Comparison of ENCODE assay signal across 1 cellular context in the genomic region with DNA sequence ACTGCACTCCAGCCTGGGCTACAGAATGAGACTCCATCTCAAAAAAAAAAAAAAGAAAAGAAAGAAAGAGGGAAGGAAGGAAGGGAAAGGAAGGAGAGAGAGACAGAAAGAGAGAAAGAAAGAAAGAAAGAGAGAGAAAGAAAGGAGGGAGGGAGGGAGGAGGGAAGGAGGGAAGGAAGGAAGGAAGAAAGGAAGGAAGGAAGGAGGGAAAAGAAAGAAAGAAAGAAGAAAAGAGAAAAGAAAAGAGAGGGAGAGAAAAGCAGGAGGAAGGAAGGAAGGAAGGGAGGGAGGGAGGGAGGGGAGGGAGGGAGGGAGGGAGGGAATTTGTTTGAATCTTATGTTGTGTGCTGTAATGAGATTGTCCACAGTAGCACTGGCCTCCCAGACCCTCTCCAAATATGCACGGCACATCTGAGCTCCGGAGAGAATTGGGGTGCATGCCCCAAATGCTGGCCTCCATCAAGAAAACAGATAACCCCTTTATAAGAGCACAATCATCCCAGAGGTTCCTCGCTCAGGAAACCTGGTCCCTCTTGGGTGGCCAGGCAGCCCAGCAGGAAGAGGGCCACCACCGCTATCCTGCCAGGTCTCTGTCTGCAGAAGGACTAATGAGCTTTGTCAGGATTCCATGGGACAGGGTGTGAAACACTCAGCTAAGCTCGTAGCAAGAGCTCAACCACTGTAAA.
A peak's percentile ranks its signal among the peaks of the same experiment; 100 is the strongest.
TF ChIP-seq lines count a peak whose summit lies in the region.

No MANE protein-coding gene starts in this region.

TF ChIP-seq in K562, 482 proteins besides CTCF, POLR2A, EP300 and RAD21 (continued from another document and continues in another):
- TF ChIP-seq ZBTB12 (CRISPR knock-in tag; IDR thresholded peaks at IDR 0.05) (no peak), ZNF354B (CRISPR knock-in tag; IDR thresholded peaks at IDR 0.05) (no peak), CBFA2T3 (IDR thresholded peaks at IDR 0.05) (no peak), CCNT2 (IDR thresholded peaks at IDR 0.05; ENCODE audit: borderline replicate concordance, extremely low read depth, insufficient read length, low read depth, low read length) (no peak), ZNF124 (CRISPR knock-in tag; IDR thresholded peaks at IDR 0.05) (no peak), ASH1L (IDR thresholded peaks at IDR 0.05; ENCODE audit: borderline replicate concordance, low read depth, partially characterized antibody) (peak; percentile 48), ZFP36 (IDR thresholded peaks at IDR 0.05; ENCODE audit: low read depth, low read length, partially characterized antibody) (no peak), HMG20A (CRISPR knock-in tag; conservative IDR thresholded peaks at IDR 0.05) (no peak), PHF20 (IDR thresholded peaks at IDR 0.05; ENCODE audit: partially characterized antibody) (no peak), CC2D1A (IDR thresholded peaks at IDR 0.05) (no peak), ELF1 (tag; IDR thresholded peaks at IDR 0.05) (no peak), DMBX1 (CRISPR knock-in tag; IDR thresholded peaks at IDR 0.05; ENCODE audit: borderline replicate concordance) (no peak), KDM1A (IDR thresholded peaks at IDR 0.05) (no peak), SMC3 (conservative IDR thresholded peaks at IDR 0.05; ENCODE audit: insufficient read depth, low read depth, low read length) (no peak), RHOXF2B (CRISPR knock-in tag; conservative IDR thresholded peaks at IDR 0.05) (no peak), JUN (IDR thresholded peaks at IDR 0.05; ENCODE audit: borderline replicate concordance, low read depth, low read length) (no peak), JUN (CRISPR knock-in tag; IDR thresholded peaks at IDR 0.05; ENCODE audit: borderline replicate concordance) (no peak), SMAD1 (IDR thresholded peaks at IDR 0.05; ENCODE audit: low read depth, low read length, partially characterized antibody) (no peak), SRSF3 (IDR thresholded peaks at IDR 0.05; ENCODE audit: insufficient read depth, low read length) (no peak), E2F3 (CRISPR knock-in tag; IDR thresholded peaks at IDR 0.05) (no peak), ZNF436 (CRISPR knock-in tag; IDR thresholded peaks at IDR 0.05) (no peak), NFRKB (IDR thresholded peaks at IDR 0.05; ENCODE audit: low read depth) (peak; percentile 88; the same call in 1 of the 2 replicates), HDAC1 (IDR thresholded peaks at IDR 0.05) (peak in 1 of 2 experiments; percentile 63; a peak in 1 of 4 replicates), RUNX1 (IDR thresholded peaks at IDR 0.05; ENCODE audit: low read depth) (no peak), ETV1 (tag; conservative IDR thresholded peaks at IDR 0.05; ENCODE audit: low read depth) (no peak)
- TF ChIP-seq, protein P1, sequence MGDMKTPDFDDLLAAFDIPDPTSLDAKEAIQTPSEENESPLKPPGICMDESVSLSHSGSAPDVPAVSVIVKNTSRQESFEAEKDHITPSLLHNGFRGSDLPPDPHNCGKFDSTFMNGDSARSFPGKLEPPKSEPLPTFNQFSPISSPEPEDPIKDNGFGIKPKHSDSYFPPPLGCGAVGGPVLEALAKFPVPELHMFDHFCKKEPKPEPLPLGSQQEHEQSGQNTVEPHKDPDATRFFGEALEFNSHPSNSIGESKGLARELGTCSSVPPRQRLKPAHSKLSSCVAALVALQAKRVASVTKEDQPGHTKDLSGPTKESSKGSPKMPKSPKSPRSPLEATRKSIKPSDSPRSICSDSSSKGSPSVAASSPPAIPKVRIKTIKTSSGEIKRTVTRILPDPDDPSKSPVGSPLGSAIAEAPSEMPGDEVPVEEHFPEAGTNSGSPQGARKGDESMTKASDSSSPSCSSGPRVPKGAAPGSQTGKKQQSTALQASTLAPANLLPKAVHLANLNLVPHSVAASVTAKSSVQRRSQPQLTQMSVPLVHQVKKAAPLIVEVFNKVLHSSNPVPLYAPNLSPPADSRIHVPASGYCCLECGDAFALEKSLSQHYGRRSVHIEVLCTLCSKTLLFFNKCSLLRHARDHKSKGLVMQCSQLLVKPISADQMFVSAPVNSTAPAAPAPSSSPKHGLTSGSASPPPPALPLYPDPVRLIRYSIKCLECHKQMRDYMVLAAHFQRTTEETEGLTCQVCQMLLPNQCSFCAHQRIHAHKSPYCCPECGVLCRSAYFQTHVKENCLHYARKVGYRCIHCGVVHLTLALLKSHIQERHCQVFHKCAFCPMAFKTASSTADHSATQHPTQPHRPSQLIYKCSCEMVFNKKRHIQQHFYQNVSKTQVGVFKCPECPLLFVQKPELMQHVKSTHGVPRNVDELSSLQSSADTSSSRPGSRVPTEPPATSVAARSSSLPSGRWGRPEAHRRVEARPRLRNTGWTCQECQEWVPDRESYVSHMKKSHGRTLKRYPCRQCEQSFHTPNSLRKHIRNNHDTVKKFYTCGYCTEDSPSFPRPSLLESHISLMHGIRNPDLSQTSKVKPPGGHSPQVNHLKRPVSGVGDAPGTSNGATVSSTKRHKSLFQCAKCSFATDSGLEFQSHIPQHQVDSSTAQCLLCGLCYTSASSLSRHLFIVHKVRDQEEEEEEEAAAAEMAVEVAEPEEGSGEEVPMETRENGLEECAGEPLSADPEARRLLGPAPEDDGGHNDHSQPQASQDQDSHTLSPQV (IDR thresholded peaks at IDR 0.05) = no peak
- TF ChIP-seq, protein P2, sequence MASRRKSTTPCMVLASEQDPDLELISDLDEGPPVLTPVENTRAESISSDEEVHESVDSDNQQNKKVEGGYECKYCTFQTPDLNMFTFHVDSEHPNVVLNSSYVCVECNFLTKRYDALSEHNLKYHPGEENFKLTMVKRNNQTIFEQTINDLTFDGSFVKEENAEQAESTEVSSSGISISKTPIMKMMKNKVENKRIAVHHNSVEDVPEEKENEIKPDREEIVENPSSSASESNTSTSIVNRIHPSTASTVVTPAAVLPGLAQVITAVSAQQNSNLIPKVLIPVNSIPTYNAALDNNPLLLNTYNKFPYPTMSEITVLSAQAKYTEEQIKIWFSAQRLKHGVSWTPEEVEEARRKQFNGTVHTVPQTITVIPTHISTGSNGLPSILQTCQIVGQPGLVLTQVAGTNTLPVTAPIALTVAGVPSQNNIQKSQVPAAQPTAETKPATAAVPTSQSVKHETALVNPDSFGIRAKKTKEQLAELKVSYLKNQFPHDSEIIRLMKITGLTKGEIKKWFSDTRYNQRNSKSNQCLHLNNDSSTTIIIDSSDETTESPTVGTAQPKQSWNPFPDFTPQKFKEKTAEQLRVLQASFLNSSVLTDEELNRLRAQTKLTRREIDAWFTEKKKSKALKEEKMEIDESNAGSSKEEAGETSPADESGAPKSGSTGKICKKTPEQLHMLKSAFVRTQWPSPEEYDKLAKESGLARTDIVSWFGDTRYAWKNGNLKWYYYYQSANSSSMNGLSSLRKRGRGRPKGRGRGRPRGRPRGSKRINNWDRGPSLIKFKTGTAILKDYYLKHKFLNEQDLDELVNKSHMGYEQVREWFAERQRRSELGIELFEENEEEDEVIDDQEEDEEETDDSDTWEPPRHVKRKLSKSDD (conservative IDR thresholded peaks at IDR 0.05; ENCODE audit: low read length) = no peak
- TF ChIP-seq, protein P3, sequence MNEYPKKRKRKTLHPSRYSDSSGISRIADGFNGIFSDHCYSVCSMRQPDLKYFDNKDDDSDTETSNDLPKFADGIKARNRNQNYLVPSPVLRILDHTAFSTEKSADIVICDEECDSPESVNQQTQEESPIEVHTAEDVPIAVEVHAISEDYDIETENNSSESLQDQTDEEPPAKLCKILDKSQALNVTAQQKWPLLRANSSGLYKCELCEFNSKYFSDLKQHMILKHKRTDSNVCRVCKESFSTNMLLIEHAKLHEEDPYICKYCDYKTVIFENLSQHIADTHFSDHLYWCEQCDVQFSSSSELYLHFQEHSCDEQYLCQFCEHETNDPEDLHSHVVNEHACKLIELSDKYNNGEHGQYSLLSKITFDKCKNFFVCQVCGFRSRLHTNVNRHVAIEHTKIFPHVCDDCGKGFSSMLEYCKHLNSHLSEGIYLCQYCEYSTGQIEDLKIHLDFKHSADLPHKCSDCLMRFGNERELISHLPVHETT (CRISPR knock-in tag; conservative IDR thresholded peaks at IDR 0.05 in 1 of 2, IDR thresholded peaks at IDR 0.05 in 1 of 2) = no peak
- TF ChIP-seq, protein P4, sequence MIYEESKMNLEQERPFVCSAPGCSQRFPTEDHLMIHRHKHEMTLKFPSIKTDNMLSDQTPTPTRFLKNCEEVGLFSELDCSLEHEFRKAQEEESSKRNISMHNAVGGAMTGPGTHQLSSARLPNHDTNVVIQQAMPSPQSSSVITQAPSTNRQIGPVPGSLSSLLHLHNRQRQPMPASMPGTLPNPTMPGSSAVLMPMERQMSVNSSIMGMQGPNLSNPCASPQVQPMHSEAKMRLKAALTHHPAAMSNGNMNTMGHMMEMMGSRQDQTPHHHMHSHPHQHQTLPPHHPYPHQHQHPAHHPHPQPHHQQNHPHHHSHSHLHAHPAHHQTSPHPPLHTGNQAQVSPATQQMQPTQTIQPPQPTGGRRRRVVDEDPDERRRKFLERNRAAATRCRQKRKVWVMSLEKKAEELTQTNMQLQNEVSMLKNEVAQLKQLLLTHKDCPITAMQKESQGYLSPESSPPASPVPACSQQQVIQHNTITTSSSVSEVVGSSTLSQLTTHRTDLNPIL (CRISPR knock-in tag; IDR thresholded peaks at IDR 0.05) = no peak
- TF ChIP-seq, protein P5, sequence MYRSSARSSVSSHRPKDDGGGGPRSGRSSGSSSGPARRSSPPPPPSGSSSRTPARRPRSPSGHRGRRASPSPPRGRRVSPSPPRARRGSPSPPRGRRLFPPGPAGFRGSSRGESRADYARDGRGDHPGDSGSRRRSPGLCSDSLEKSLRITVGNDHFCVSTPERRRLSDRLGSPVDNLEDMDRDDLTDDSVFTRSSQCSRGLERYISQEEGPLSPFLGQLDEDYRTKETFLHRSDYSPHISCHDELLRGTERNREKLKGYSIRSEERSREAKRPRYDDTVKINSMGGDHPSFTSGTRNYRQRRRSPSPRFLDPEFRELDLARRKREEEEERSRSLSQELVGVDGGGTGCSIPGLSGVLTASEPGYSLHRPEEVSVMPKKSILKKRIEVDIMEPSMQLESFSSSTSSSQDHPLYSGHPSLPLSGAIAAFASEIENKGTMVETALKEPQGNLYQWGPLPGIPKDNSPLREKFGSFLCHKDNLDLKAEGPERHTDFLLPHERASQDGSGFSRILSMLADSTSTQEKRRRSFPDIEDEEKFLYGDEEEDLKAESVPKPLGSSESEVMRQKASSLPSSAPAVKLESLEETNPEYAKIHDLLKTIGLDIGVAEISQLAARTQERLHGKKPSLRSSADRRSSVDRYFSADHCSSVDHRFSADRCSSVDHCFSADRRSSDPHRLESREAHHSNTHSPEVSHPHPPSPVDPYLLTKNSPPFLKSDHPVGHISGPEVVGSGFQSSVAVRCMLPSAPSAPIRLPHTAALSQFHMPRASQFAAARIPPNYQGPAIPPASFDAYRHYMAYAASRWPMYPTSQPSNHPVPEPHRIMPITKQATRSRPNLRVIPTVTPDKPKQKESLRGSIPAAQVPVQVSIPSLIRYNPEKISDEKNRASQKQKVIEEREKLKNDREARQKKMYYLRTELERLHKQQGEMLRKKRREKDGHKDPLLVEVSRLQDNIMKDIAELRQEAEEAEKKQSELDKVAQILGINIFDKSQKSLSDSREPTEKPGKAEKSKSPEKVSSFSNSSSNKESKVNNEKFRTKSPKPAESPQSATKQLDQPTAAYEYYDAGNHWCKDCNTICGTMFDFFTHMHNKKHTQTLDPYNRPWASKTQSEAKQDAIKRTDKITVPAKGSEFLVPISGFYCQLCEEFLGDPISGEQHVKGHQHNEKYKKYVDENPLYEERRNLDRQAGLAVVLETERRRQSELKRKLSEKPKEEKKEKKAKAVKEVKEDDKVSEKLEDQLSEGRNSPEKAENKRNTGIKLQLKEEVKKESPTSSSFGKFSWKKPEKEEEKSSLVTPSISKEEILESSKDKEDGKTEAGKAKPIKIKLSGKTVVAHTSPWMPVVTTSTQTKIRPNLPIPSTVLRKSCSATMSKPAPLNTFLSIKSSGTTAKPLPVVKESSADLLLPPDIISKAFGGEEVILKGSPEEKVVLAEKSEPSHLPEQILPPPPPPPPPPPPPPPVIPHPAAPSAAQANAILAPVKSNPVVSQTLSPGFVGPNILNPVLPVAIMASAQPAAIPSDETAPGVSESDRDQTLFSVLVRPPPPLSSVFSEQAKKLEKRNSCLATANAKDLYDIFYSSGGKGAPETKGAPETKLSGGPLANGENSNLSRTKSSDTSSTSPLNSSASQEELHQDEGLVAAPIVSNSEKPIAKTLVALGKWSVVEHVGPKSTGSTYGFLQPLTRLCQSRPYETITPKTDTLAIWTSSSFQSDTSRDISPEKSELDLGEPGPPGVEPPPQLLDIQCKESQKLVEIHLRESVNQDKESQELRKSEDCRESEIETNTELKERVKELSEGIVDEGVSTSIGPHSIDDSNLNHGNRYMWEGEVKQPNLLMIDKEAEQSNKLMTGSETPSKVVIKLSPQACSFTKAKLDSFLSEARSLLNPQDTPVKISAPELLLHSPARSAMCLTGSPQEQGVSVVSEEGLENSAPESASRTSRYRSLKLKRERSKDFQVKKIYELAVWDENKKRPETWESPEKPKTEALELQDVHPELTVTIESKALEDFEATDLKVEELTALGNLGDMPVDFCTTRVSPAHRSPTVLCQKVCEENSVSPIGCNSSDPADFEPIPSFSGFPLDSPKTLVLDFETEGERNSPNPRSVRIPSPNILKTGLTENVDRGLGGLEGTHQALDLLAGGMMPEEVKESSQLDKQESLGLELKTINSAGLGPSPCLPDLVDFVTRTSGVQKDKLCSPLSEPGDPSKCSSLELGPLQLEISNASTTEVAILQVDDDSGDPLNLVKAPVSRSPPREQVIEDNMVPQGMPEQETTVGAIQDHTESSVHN (IDR thresholded peaks at IDR 0.05; ENCODE audit: borderline replicate concordance in 1 of 2, low read depth in 1 of 2) = no peak
- TF ChIP-seq, protein P6, sequence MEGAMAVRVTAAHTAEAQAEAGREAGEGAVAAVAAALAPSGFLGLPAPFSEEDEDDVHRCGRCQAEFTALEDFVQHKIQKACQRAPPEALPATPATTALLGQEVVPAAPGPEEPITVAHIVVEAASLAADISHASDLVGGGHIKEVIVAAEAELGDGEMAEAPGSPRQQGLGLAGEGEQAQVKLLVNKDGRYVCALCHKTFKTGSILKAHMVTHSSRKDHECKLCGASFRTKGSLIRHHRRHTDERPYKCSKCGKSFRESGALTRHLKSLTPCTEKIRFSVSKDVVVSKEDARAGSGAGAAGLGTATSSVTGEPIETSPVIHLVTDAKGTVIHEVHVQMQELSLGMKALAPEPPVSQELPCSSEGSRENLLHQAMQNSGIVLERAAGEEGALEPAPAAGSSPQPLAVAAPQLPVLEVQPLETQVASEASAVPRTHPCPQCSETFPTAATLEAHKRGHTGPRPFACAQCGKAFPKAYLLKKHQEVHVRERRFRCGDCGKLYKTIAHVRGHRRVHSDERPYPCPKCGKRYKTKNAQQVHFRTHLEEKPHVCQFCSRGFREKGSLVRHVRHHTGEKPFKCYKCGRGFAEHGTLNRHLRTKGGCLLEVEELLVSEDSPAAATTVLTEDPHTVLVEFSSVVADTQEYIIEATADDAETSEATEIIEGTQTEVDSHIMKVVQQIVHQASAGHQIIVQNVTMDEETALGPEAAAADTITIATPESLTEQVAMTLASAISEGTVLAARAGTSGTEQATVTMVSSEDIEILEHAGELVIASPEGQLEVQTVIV (CRISPR knock-in tag; IDR thresholded peaks at IDR 0.05; ENCODE audit: borderline replicate concordance) = no peak
